In genomic region chr2:112764071-112765044, GRCh38 we compare ENCODE assay signal across 1 cellular context.
TF ChIP-seq lines count a peak whose summit lies in the region.

CKAP2L (minus strand) TSS chr2:112764609; CDS start chr2:112764598, 11 bp downstream.

TF ChIP-seq in HepG2, 621 proteins besides CTCF, POLR2A, EP300 and RAD21 (continued from another document and continues in another):
- TF ChIP-seq E2F2 (CRISPR knock-in tag; IDR thresholded peaks at IDR 0.05; ENCODE audit: borderline replicate concordance) (0 out of 2 replicates have a peak, but pooled peaks have one; percentile 59), HOXA3 (CRISPR knock-in tag; IDR thresholded peaks at IDR 0.05) (peak; percentile 91), MIXL1 (CRISPR knock-in tag; IDR thresholded peaks at IDR 0.05) (peak; percentile 76), ZNF225 (CRISPR knock-in tag; IDR thresholded peaks at IDR 0.05) (peak; percentile 66; the same call in 1 of the 2 replicates), ZNF800 (CRISPR knock-in tag; IDR thresholded peaks at IDR 0.05) (0 out of 2 replicates have a peak, but pooled peaks have one; percentile 25), ZNF263 (CRISPR knock-in tag; IDR thresholded peaks at IDR 0.05) (peak; percentile 63), GATAD2A (CRISPR knock-in tag; IDR thresholded peaks at IDR 0.05) (peak; percentile 42), ZNF143 (CRISPR knock-in tag; IDR thresholded peaks at IDR 0.05) (peak; percentile 95), ZNF503 (CRISPR knock-in tag; IDR thresholded peaks at IDR 0.05) (no peak; the same call in 1 of the 2 replicates), ZNF205 (CRISPR knock-in tag; IDR thresholded peaks at IDR 0.05) (peak; percentile 30; the same call in 1 of the 2 replicates), CCAR2 (optimal IDR thresholded peaks at IDR 0.05; ENCODE audit: low read depth, low read length) (no peak), SP140L (CRISPR knock-in tag; IDR thresholded peaks at IDR 0.05; ENCODE audit: borderline replicate concordance) (peak; percentile 89; the same call in 1 of the 2 replicates), ZNF431 (CRISPR knock-in tag; IDR thresholded peaks at IDR 0.05; ENCODE audit: borderline replicate concordance, low read depth) (peak; percentile 97; the same call in 1 of the 2 replicates), ZNF333 (CRISPR knock-in tag; IDR thresholded peaks at IDR 0.05; ENCODE audit: borderline replicate concordance) (peak; percentile 82; the same call in 1 of the 2 replicates), ZNF672 (CRISPR knock-in tag; IDR thresholded peaks at IDR 0.05) (peak; percentile 77; the same call in 1 of the 2 replicates), XRCC5 (optimal IDR thresholded peaks at IDR 0.05; ENCODE audit: low read length) (peak; percentile 68), POLR2AphosphoS5 (IDR thresholded peaks at IDR 0.05; ENCODE audit: low read depth, low read length) (peak; percentile 55), ZBTB42 (CRISPR knock-in tag; IDR thresholded peaks at IDR 0.05) (no peak), KLF12 (CRISPR knock-in tag; IDR thresholded peaks at IDR 0.05; ENCODE audit: borderline replicate concordance) (0 out of 2 replicates have a peak, but pooled peaks have one; percentile 44), RXRB (CRISPR knock-in tag; IDR thresholded peaks at IDR 0.05; ENCODE audit: borderline replicate concordance) (peak; percentile 33; the same call in 1 of the 2 replicates), ZNF20 (CRISPR knock-in tag; IDR thresholded peaks at IDR 0.05) (0 out of 2 replicates have a peak, but pooled peaks have one; percentile 39), FOXJ3 (CRISPR knock-in tag; IDR thresholded peaks at IDR 0.05; ENCODE audit: borderline replicate concordance) (peak; percentile 68; the same call in 1 of the 2 replicates), JDP2 (CRISPR knock-in tag; IDR thresholded peaks at IDR 0.05; ENCODE audit: borderline replicate concordance) (peak; percentile 92), IRF2 (CRISPR knock-in tag; IDR thresholded peaks at IDR 0.05) (0 out of 2 replicates have a peak, but pooled peaks have one; percentile 62), ARNT (IDR thresholded peaks at IDR 0.05) (no peak), ZNF180 (CRISPR knock-in tag; IDR thresholded peaks at IDR 0.05; ENCODE audit: borderline replicate concordance, low read depth) (no peak), NKX3-1 (CRISPR knock-in tag; IDR thresholded peaks at IDR 0.05) (peak; percentile 34; the same call in 1 of the 2 replicates), ZNF383 (CRISPR knock-in tag; IDR thresholded peaks at IDR 0.05; ENCODE audit: borderline replicate concordance) (peak; percentile 65; the same call in 1 of the 2 replicates), RBFOX2 (IDR thresholded peaks at IDR 0.05; ENCODE audit: low read depth, low read length) (peak; percentile 87), NAIF1 (CRISPR knock-in tag; IDR thresholded peaks at IDR 0.05; ENCODE audit: borderline replicate concordance) (no peak; the same call in 1 of the 2 replicates), NFIC (IDR thresholded peaks at IDR 0.05; ENCODE audit: low read length) (0 out of 2 replicates have a peak, but pooled peaks have one; percentile 15), IRX3 (CRISPR knock-in tag; IDR thresholded peaks at IDR 0.05; ENCODE audit: borderline replicate concordance, low read depth) (peak; percentile 99), SNRNP70 (IDR thresholded peaks at IDR 0.05; ENCODE audit: low read depth, low read length) (no peak), TAF1 (CRISPR knock-in tag; IDR thresholded peaks at IDR 0.05) (peak; percentile 37; the same call in 1 of the 2 replicates), E2F1 (CRISPR knock-in tag; IDR thresholded peaks at IDR 0.05) (peak; percentile 98), NPAS2 (CRISPR knock-in tag; IDR thresholded peaks at IDR 0.05; ENCODE audit: borderline replicate concordance) (no peak), KAT7 (CRISPR knock-in tag; IDR thresholded peaks at IDR 0.05; ENCODE audit: borderline replicate concordance) (peak; percentile 85; the same call in 1 of the 2 replicates), FOXO1 (CRISPR knock-in tag; IDR thresholded peaks at IDR 0.05) (no peak), MED1 (CRISPR knock-in tag; IDR thresholded peaks at IDR 0.05) (peak; percentile 76), ZBTB7A (CRISPR knock-in tag; IDR thresholded peaks at IDR 0.05) (peak; percentile 93; the same call in 1 of the 2 replicates), ZNF451 (CRISPR knock-in tag; IDR thresholded peaks at IDR 0.05) (no peak), ZBTB14 (CRISPR knock-in tag; IDR thresholded peaks at IDR 0.05) (no peak), GRHL1 (CRISPR knock-in tag; conservative IDR thresholded peaks at IDR 0.05) (peak; percentile 83; the same call in 1 of the 2 replicates), ZNF713 (CRISPR knock-in tag; IDR thresholded peaks at IDR 0.05) (peak; percentile 79; the same call in 1 of the 2 replicates), ZFYVE20 (CRISPR knock-in tag; IDR thresholded peaks at IDR 0.05; ENCODE audit: borderline replicate concordance, low read depth) (peak; percentile 98), ZNF580 (CRISPR knock-in tag; IDR thresholded peaks at IDR 0.05; ENCODE audit: borderline replicate concordance, low read depth) (no peak; the same call in 1 of the 2 replicates), GFI1 (CRISPR knock-in tag; IDR thresholded peaks at IDR 0.05; ENCODE audit: borderline replicate concordance) (no peak), TCF7 (IDR thresholded peaks at IDR 0.05; ENCODE audit: low read depth) (peak; percentile 13; the same call in 1 of the 2 replicates), SP1 (IDR thresholded peaks at IDR 0.05) (no peak), SP1 (CRISPR knock-in tag; IDR thresholded peaks at IDR 0.05) (peak; percentile 69), ZNF567 (CRISPR knock-in tag; IDR thresholded peaks at IDR 0.05; ENCODE audit: borderline replicate concordance) (0 out of 2 replicates have a peak, but pooled peaks have one; percentile 27), THAP7 (CRISPR knock-in tag; IDR thresholded peaks at IDR 0.05) (peak; percentile 62), DDIT3 (CRISPR knock-in tag; IDR thresholded peaks at IDR 0.05) (no peak), PAXIP1 (CRISPR knock-in tag; conservative IDR thresholded peaks at IDR 0.05) (no peak; the same call in 1 of the 2 replicates), SIN3B (IDR thresholded peaks at IDR 0.05; ENCODE audit: low read length) (peak; percentile 96)
